9 cellular contexts compared by ENCODE assay signal in genomic region chr7:137981668-137982067, GRCh38. TPM values are rescaled to one million over a fixed set of nuclear protein-coding genes. Genes with fewer than 3 reads are reported as not detected.
DNase-seq lines count a peak whose midpoint lies in the region; ATAC-seq and TF ChIP-seq lines count a peak whose summit lies in the region.
"Had no signal": no experiment of that assay in that cellular context is flagged by ENCODE, and none has a peak within 500 bp of the region (broad histone marks: within the 10 kb centered on the region; RNA-seq: fewer than 3 reads in every experiment).

No MANE protein-coding gene starts in this region.

- no peaks in the 10 kb centered on the region for H3K27me3 Mint-ChIP-seq in WTC11 (ENCODE audit: low read depth)

- H3K36me3 Mint-ChIP-seq in WTC11 = peaks cover 38% of the 10 kb centered on the region

- TF ChIP-seq CTCF in WTC11 (IDR thresholded peaks at IDR 0.05) = no peak

- peaks cover 84% of the 10 kb centered on the region for H3K4me1 ChIP-seq in skeletal muscle satellite cell (ENCODE audit: control insufficient read depth, insufficient read depth, low read length)

- no peak overlapping the region for H3K4me3 Mint-ChIP-seq in WTC11

- CTCF ChIA-PET in WTC11 (lab: Charles Lee) = interaction anchor here (0.9 to 1.0 kb wide), 2 partner anchors 14 to 20 kb away, joined by 3 read pairs; partner anchors contain the start of gene CREB3L2

- no peaks in the 10 kb centered on the region for H3K9me3 ChIP-seq in skeletal muscle satellite cell (replicated peaks; ENCODE audit: low read length)

- POLR2A ChIA-PET in WTC11 (lab: Charles Lee) = no interaction called here

- H3K27ac Mint-ChIP-seq in WTC11 = no peak overlapping the region

- peaks cover 13% of the 10 kb centered on the region for H3K9me3 Mint-ChIP-seq in WTC11

- peaks cover 43% of the 10 kb centered on the region for H3K4me1 Mint-ChIP-seq in WTC11

- peaks cover 6% of the 10 kb centered on the region for H3K36me3 ChIP-seq in skeletal muscle satellite cell (ENCODE audit: insufficient read depth, low read length)

- peak overlapping the region; percentile 69 for H3K9ac ChIP-seq in skeletal muscle satellite cell (ENCODE audit: low read depth, low read length)

- DNase-seq in MV-4-11 (lab: John Stamatoyannopoulos, UW) (peak; percentile 86), NCI-H1694 treated with DMSO at 0.1 percent for 48 hours (lab: John Stamatoyannopoulos, UW) (no peak), NCI-H1092 treated with DMSO at 0.1 percent for 48 hours (lab: John Stamatoyannopoulos, UW) (no peak), WTC11 (ENCODE audit: low spot score) (no peak)
- no peak for DNase-seq in activated CD4-positive, CD25-positive, alpha-beta regulatory T cell treated with anti-CD3 and anti-CD28 coated beads, Interleukin-2, amount 50 U/mL, for 72 hours

- H3K4me2 ChIP-seq in skeletal muscle satellite cell (ENCODE audit: low read length) = peak overlapping the region; percentile 20

- no peak overlapping the region for H3K4me3 ChIP-seq in skeletal muscle satellite cell (ENCODE audit: low read length)
- H3K4me3 ChIP-seq: skin epidermis had no signal

- ATAC-seq in GM18861 (IDR thresholded peaks at IDR 0.05; ENCODE audit: unreplicated experiment) (peak; percentile 54), HG02571 (IDR thresholded peaks at IDR 0.05; ENCODE audit: unreplicated experiment) (peak; percentile 58), WTC11 (no peak)

- no peaks in the 10 kb centered on the region for H3K27me3 ChIP-seq in skeletal muscle satellite cell (ENCODE audit: control insufficient read depth, insufficient read depth, low read length)

TF ChIP-seq in WTC11, 78 proteins besides CTCF, POLR2A, EP300 and RAD21:
- TF ChIP-seq TP53 (CRISPR knock-in tag; IDR thresholded peaks at IDR 0.05) (no peak), ZSCAN18 (CRISPR knock-in tag; IDR thresholded peaks at IDR 0.05) (no peak), ZNF281 (CRISPR knock-in tag; IDR thresholded peaks at IDR 0.05) (no peak), ZNF138 (CRISPR knock-in tag; conservative IDR thresholded peaks at IDR 0.05) (no peak), ZNF425 (CRISPR knock-in tag; conservative IDR thresholded peaks at IDR 0.05) (no peak), CREB1 (CRISPR knock-in tag; IDR thresholded peaks at IDR 0.05) (no peak), ELF4 (CRISPR knock-in tag; IDR thresholded peaks at IDR 0.05; ENCODE audit: low read depth) (no peak), TCF7 (CRISPR knock-in tag; IDR thresholded peaks at IDR 0.05; ENCODE audit: low read depth) (no peak), ETV6 (CRISPR knock-in tag; IDR thresholded peaks at IDR 0.05) (no peak), ATF3 (CRISPR knock-in tag; conservative IDR thresholded peaks at IDR 0.05) (no peak), ZNF416 (CRISPR knock-in tag; IDR thresholded peaks at IDR 0.05) (no peak), MXD4 (CRISPR knock-in tag; IDR thresholded peaks at IDR 0.05; ENCODE audit: borderline replicate concordance) (no peak), GRHL2 (CRISPR knock-in tag; IDR thresholded peaks at IDR 0.05; ENCODE audit: insufficient replicate concordance, severe bottlenecking) (no peak), ZNF396 (CRISPR knock-in tag; IDR thresholded peaks at IDR 0.05; ENCODE audit: borderline replicate concordance) (no peak), SMAD4 (CRISPR knock-in tag; IDR thresholded peaks at IDR 0.05) (no peak), E2F4 (CRISPR knock-in tag; IDR thresholded peaks at IDR 0.05; ENCODE audit: borderline replicate concordance, low read depth) (no peak), CDX4 (CRISPR knock-in tag; IDR thresholded peaks at IDR 0.05; ENCODE audit: borderline replicate concordance) (no peak)

RNA-seq across cellular contexts. Expression of gene CREB3L2, which starts 20.2 kb away (rescaled TPM):
- 17.2 and 28.0 TPM in 2 replicates for total RNA-seq in skeletal muscle satellite cell (2012; rRNA removed)
- 48.1 to 60.6 TPM (median 52.1 TPM) in 3 replicates for total RNA-seq in WTC11 (2021)
